In genomic region chrX:129653985-129654651, GRCh38 we compare ENCODE assay signal across 8 cellular contexts. TPM values are rescaled to one million over a fixed set of nuclear protein-coding genes. Genes with fewer than 3 reads are reported as not detected.
DNase-seq lines count a peak whose midpoint lies in the region; ATAC-seq and TF ChIP-seq lines count a peak whose summit lies in the region.

No MANE protein-coding gene starts in this region.

- H3K36me3 Mint-ChIP-seq in T-helper 1 cell treated with Interleukin-12 subunit alpha and Interleukin-12 subunit beta and Interleukin-4 antibody, amounts not matched to agents 30 μg/mL and 1 μg/mL, for 36 hours (ENCODE audit: low read depth) = no peaks in the 10 kb centered on the region
- no peaks in the 10 kb centered on the region for H3K36me3 Mint-ChIP-seq in neural crest cell (ENCODE audit: low read depth)

- H3K27me3 Mint-ChIP-seq in T-helper 1 cell treated with Interleukin-12 subunit alpha and Interleukin-12 subunit beta and Interleukin-4 antibody, amounts not matched to agents 30 μg/mL and 1 μg/mL, for 36 hours (ENCODE audit: low read depth) = peaks cover 27% of the 10 kb centered on the region
- H3K27me3 Mint-ChIP-seq in neural crest cell (ENCODE audit: low read depth) = peaks cover 41% of the 10 kb centered on the region

- H3K4me1 Mint-ChIP-seq in T-helper 1 cell treated with Interleukin-12 subunit alpha and Interleukin-12 subunit beta and Interleukin-4 antibody, amounts not matched to agents 30 μg/mL and 1 μg/mL, for 36 hours (ENCODE audit: low read depth) = peaks cover 2% of the 10 kb centered on the region
- H3K4me1 Mint-ChIP-seq in neural crest cell = no peaks in the 10 kb centered on the region

- DNase-seq in NCI-H146 (lab: John Stamatoyannopoulos, UW) (peak; percentile 75), NCI-H146 treated with DMSO at 0.1 percent for 48 hours (lab: John Stamatoyannopoulos, UW; ENCODE audit: unreplicated experiment) (no peak), neural crest cell (ENCODE audit: low read depth, low spot score) (peak; percentile 27), MV-4-11 (lab: John Stamatoyannopoulos, UW) (no peak), OCI-M1 (lab: John Stamatoyannopoulos, UW) (no peak)

- peak; percentile 70 for ATAC-seq in HG02642 (IDR thresholded peaks at IDR 0.05; ENCODE audit: poor library complexity, unreplicated experiment)
- peak; percentile 51 for ATAC-seq in esophagus mucosa

- no peaks in the 10 kb centered on the region for H3K9me3 Mint-ChIP-seq in T-helper 1 cell treated with Interleukin-12 subunit alpha and Interleukin-12 subunit beta and Interleukin-4 antibody, amounts not matched to agents 30 μg/mL and 1 μg/mL, for 36 hours
- peaks cover 2% of the 10 kb centered on the region for H3K9me3 Mint-ChIP-seq in neural crest cell

- no peak overlapping the region for H3K27ac Mint-ChIP-seq in T-helper 1 cell treated with Interleukin-12 subunit alpha and Interleukin-12 subunit beta and Interleukin-4 antibody, amounts not matched to agents 30 μg/mL and 1 μg/mL, for 36 hours
- H3K27ac Mint-ChIP-seq in neural crest cell (ENCODE audit: unreplicated experiment) = no peak overlapping the region

- TF ChIP-seq CTCF in neural crest cell (conservative IDR thresholded peaks at IDR 0.05) = no peak

- H3K4me3 Mint-ChIP-seq in T-helper 1 cell treated with Interleukin-12 subunit alpha and Interleukin-12 subunit beta and Interleukin-4 antibody, amounts not matched to agents 30 μg/mL and 1 μg/mL, for 36 hours = peak overlapping the region; percentile 48
- H3K4me3 Mint-ChIP-seq in neural crest cell = peak overlapping the region; percentile 65

RNA-seq across cellular contexts. Expression of gene APLN, which starts 0.6 kb away (rescaled TPM):
- total RNA-seq in esophagus mucosa = 0.28 TPM
- total RNA-seq in neural crest cell = 1.2 and 1.3 TPM in 2 replicates

Comparison
In these comparisons a context has a peak if more than half of its experiments do, and no peak if none do; other contexts are left out.
1. DNase-seq: peak in NCI-H146 (single experiment) and neural crest cell (single experiment); none in NCI-H146 treated with DMSO at 0.1 percent for 48 hours (single experiment), MV-4-11 (single experiment) and OCI-M1 (single experiment).